Comparison of ENCODE assay signal across 9 cellular contexts in the genomic region with DNA sequence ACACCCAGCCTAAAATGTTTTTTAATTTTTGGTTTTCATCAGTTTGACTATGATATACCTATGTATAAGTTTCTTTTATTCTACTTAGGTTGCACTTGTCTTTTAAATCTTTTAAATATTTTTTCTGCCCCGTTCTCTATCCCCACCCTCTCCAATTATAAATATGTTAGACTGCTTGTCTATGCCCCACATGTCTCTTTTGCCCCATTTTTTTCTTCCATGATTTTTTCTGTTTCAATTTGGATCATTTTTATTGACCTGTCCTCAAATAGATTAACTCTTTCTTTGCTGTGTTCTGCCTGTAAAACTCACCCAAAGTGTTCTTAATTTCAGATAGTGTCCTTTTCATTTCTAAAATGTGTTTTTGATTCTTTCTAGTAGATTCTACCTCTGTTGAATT.
"Had no signal": no experiment of that assay in that cellular context is flagged by ENCODE, and none has a peak within 500 bp of the region (broad histone marks: within the 10 kb centered on the region; RNA-seq: fewer than 3 reads in every experiment).

No MANE protein-coding gene starts in this region.

- ATAC-seq: GM23338, HCT116 had no signal

- H3K4me2 ChIP-seq: GM23338 had no signal

- H3K27ac Mint-ChIP-seq: GM23338, H9, HFFc6 had no signal

- H3K9me3 ChIP-seq: HAP-1 had no signal

- DNase-seq: GM23248, GOT3, H7, H9, HCEC 1CT, HFFc6 had no signal

- H3K27ac ChIP-seq: GM23248 had no signal

- H2AFZ ChIP-seq: GM23248 had no signal

- H3K9ac ChIP-seq: GM23248 had no signal

- H3K4me3 ChIP-seq: GM23248, GM23338, HAP-1 had no signal

- H3K9me3 Mint-ChIP-seq: GM23338, H9, HFFc6 had no signal

- H3K36me3 ChIP-seq: HAP-1 had no signal

- H3K4me3 Mint-ChIP-seq: GM23338, H9, HFFc6 had no signal
